ENCODE assay signal across 2 cellular contexts in the genomic region with DNA sequence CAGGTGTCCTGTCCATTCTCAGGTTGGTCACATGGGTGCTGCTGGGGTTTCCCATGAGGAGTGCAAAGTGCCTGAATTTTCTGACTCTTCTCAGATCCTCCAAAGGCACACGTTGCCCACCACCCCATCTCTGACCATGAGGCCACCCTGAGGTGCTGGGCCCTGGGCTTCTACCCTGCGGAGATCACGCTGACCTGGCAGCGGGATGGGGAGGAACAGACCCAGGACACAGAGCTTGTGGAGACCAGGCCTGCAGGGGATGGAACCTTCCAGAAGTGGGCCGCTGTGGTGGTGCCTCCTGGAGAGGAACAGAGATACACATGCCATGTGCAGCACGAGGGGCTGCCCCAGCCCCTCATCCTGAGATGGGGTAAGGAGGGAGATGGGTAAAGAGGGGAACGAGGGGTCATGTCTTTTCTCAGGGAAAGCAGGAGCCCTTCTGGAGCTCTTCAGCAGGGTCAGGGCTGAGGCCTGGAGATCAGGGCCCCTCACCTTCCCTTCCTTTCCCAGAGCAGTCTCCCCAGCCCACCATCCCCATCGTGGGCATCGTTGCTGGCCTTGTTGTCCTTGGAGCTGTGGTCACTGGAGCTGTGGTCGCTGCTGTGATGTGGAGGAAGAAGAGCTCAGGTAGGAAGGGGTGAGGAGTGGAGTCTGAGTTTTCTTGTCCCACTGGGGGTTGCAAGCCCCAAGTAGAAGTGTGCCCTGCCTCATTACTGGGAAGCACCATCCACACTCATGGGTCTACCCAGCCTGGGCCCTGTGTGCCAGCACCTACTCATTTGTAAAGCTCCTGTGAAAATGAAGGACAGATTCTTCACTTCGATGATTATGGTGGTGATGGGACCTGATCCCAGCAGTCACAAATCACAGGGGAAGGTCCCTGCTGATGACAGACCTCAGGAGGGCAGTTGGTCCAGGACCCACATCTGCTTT.
TF ChIP-seq lines count a peak whose summit lies in the region.

No MANE protein-coding gene starts in this region.

TF ChIP-seq in GM23338, 12 proteins besides CTCF, POLR2A, EP300 and RAD21 (continues in another document):
- TF ChIP-seq CREB1 (CRISPR knock-in tag; IDR thresholded peaks at IDR 0.05; ENCODE audit: low read depth) (no peak), ZNF331 (CRISPR knock-in tag; IDR thresholded peaks at IDR 0.05; ENCODE audit: low read depth) (no peak), REST (IDR thresholded peaks at IDR 0.05; ENCODE audit: unreplicated experiment) (no peak), ZNF114 (CRISPR knock-in tag; IDR thresholded peaks at IDR 0.05) (no peak), EZH2phosphoT487 (IDR thresholded peaks at IDR 0.05; ENCODE audit: unreplicated experiment) (no peak), ETS1 (IDR thresholded peaks at IDR 0.05) (no peak), POLR2AphosphoS5 (IDR thresholded peaks at IDR 0.05; ENCODE audit: low read depth) (no peak), STAT1 (IDR thresholded peaks at IDR 0.05; ENCODE audit: unreplicated experiment) (no peak), NANOG (IDR thresholded peaks at IDR 0.05; ENCODE audit: borderline replicate concordance) (no peak)

TF ChIP-seq in HepG2, 621 proteins besides CTCF, POLR2A, EP300 and RAD21:
- no peak for TF ChIP-seq KDM5B (CRISPR knock-in tag; IDR thresholded peaks at IDR 0.05; ENCODE audit: borderline replicate concordance)
- TF ChIP-seq, protein P1, sequence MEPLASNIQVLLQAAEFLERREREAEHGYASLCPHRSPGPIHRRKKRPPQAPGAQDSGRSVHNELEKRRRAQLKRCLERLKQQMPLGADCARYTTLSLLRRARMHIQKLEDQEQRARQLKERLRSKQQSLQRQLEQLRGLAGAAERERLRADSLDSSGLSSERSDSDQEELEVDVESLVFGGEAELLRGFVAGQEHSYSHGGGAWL (CRISPR knock-in tag; IDR thresholded peaks at IDR 0.05), result no peak
- TF ChIP-seq, protein P2, sequence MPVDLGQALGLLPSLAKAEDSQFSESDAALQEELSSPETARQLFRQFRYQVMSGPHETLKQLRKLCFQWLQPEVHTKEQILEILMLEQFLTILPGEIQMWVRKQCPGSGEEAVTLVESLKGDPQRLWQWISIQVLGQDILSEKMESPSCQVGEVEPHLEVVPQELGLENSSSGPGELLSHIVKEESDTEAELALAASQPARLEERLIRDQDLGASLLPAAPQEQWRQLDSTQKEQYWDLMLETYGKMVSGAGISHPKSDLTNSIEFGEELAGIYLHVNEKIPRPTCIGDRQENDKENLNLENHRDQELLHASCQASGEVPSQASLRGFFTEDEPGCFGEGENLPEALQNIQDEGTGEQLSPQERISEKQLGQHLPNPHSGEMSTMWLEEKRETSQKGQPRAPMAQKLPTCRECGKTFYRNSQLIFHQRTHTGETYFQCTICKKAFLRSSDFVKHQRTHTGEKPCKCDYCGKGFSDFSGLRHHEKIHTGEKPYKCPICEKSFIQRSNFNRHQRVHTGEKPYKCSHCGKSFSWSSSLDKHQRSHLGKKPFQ (CRISPR knock-in tag; IDR thresholded peaks at IDR 0.05; ENCODE audit: insufficient replicate concordance), result no peak
- TF ChIP-seq ZNF589 (CRISPR knock-in tag; conservative IDR thresholded peaks at IDR 0.05), result no peak
- TF ChIP-seq ETS1 (CRISPR knock-in tag; IDR thresholded peaks at IDR 0.05), result no peak
- TF ChIP-seq HOXA3 (CRISPR knock-in tag; IDR thresholded peaks at IDR 0.05), result no peak
